In genomic region chr3:71150293-71150954, GRCh38 we compare ENCODE assay signal across 10 cellular contexts.
DNase-seq lines count a peak whose midpoint lies in the region; ATAC-seq and TF ChIP-seq lines count a peak whose summit lies in the region.
"Had no signal": no experiment of that assay in that cellular context is flagged by ENCODE, and none has a peak within 500 bp of the region (broad histone marks: within the 10 kb centered on the region; RNA-seq: fewer than 3 reads in every experiment).

No MANE protein-coding gene starts in this region.

- no peaks in the 10 kb centered on the region for H3K27me3 Mint-ChIP-seq in activated CD4-positive, alpha-beta T cell treated with anti-CD3 and anti-CD28 coated beads, Interleukin-2, amount 10 ng/mL, durations not matched to agents 24 days and 14 days
- no peaks in the 10 kb centered on the region for H3K27me3 Mint-ChIP-seq in naive thymus-derived CD8-positive, alpha-beta T cell

- H3K4me3 Mint-ChIP-seq in activated CD4-positive, alpha-beta T cell treated with anti-CD3 and anti-CD28 coated beads, Interleukin-2, amount 10 ng/mL, durations not matched to agents 24 days and 14 days: no peak overlapping the region
- H3K4me3 Mint-ChIP-seq in naive thymus-derived CD8-positive, alpha-beta T cell: peak overlapping the region in 1 of 10 donors; percentile 8

- POLR2A ChIA-PET in HEK293 (lab: Yijun Ruan, JAX): no interaction called here
- POLR2A ChIA-PET in naive thymus-derived CD8-positive, alpha-beta T cell (lab: Charles Lee): no interaction called here

- no peaks in the 10 kb centered on the region for H3K9me3 Mint-ChIP-seq in activated CD4-positive, alpha-beta T cell treated with anti-CD3 and anti-CD28 coated beads, Interleukin-2, amount 10 ng/mL, durations not matched to agents 24 days and 14 days
- no peaks in the 10 kb centered on the region for H3K9me3 Mint-ChIP-seq in naive thymus-derived CD8-positive, alpha-beta T cell

- intact Hi-C loops in activated CD4-positive, alpha-beta T cell treated with anti-CD3 and anti-CD28 coated beads, Interleukin-2, amount 10 ng/mL, durations not matched to agents 24 days and 14 days (cut with micrococcal nuclease): loop anchor here (1.0 to 5.0 kb wide), 2 partner anchors 20 to 42 kb away; no protein-coding TSS in a partner anchor

- no peaks in the 10 kb centered on the region for H3K9me3 ChIP-seq in HEK293 (ENCODE audit: control insufficient read depth, insufficient read depth, low read depth, low read length)

- H3K36me3 ChIP-seq in HEK293 (ENCODE audit: control insufficient read depth in 2 of 2, insufficient read depth in 1 of 2, low read length in 2 of 2): no peaks in the 10 kb centered on the region

- DNase-seq in activated CD4-positive, alpha-beta T cell treated with anti-CD3 and anti-CD28 coated beads, Interleukin-2, amount 10 ng/mL, durations not matched to agents 24 days and 14 days: no peak
- DNase-seq in activated CD4-positive, alpha-beta T cell treated with anti-CD3 and anti-CD28 coated beads, Interleukin-2, amount 50 U/mL, for 48 hours: no peak
- DNase-seq in OCI-M1 (lab: John Stamatoyannopoulos, UW): peak; percentile 24
- no peak for DNase-seq in naive thymus-derived CD8-positive, alpha-beta T cell
- no peak for DNase-seq in NCI-H1930 (lab: John Stamatoyannopoulos, UW)
- DNase-seq: effector CD4-positive, alpha-beta T cell; stimulated activated CD4-positive, alpha-beta T cell treated with anti-CD3 and anti-CD28 coated beads, Interleukin-12 subunit alpha, Interleukin-12 subunit beta, amount 100 ng/mL, for 4 hours had no signal

- H3K4me1 Mint-ChIP-seq in activated CD4-positive, alpha-beta T cell treated with anti-CD3 and anti-CD28 coated beads, Interleukin-2, amount 10 ng/mL, durations not matched to agents 24 days and 14 days: peaks cover 10% of the 10 kb centered on the region
- peaks cover 41 to 75% (median 60%) of the 10 kb centered on the region in 4 donors for H3K4me1 Mint-ChIP-seq in naive thymus-derived CD8-positive, alpha-beta T cell

- ATAC-seq in naive thymus-derived CD8-positive, alpha-beta T cell: peak in 1 of 2 donors; percentile 16
- no peak for ATAC-seq in HG02642 (IDR thresholded peaks at IDR 0.05; ENCODE audit: poor library complexity, unreplicated experiment)
- ATAC-seq in HG03175 (IDR thresholded peaks at IDR 0.05; ENCODE audit: unreplicated experiment): no peak

- H3K36me3 Mint-ChIP-seq in activated CD4-positive, alpha-beta T cell treated with anti-CD3 and anti-CD28 coated beads, Interleukin-2, amount 10 ng/mL, durations not matched to agents 24 days and 14 days (ENCODE audit: low read depth): no peaks in the 10 kb centered on the region
- H3K36me3 Mint-ChIP-seq in naive thymus-derived CD8-positive, alpha-beta T cell: peaks cover 0 to 65% (median 17%) of the 10 kb centered on the region in 3 donors

- no peak for TF ChIP-seq CTCF in HEK293 (tag by site-specific recombination; IDR thresholded peaks at IDR 0.05)

- H3K27ac ChIP-seq in HEK293 (ENCODE audit: extremely low read depth, low read depth, low read length): no peak overlapping the region

- H3K4me1 ChIP-seq in HEK293 (ENCODE audit: control insufficient read depth, insufficient read depth, low read length): no peaks in the 10 kb centered on the region; the same call in 1 of the 2 replicates

- CTCF ChIA-PET in HEK293 (lab: Yijun Ruan, JAX): no interaction called here

- no peak overlapping the region for H3K4me3 ChIP-seq in HEK293 (ENCODE audit: low read depth, low read length)

- peak overlapping the region; percentile 18 for H3K27ac Mint-ChIP-seq in activated CD4-positive, alpha-beta T cell treated with anti-CD3 and anti-CD28 coated beads, Interleukin-2, amount 10 ng/mL, durations not matched to agents 24 days and 14 days
- peak overlapping the region; percentile 8 to 87 (median 75) for H3K27ac Mint-ChIP-seq in naive thymus-derived CD8-positive, alpha-beta T cell

TF ChIP-seq in HEK293, 187 proteins besides CTCF, POLR2A, EP300 and RAD21:
- no peak for TF ChIP-seq WT1 (tag by site-specific recombination; IDR thresholded peaks at IDR 0.05)
- TF ChIP-seq PRDM6 (tag by site-specific recombination; IDR thresholded peaks at IDR 0.05): peak; percentile 44
- 0 out of 2 replicates have a peak, but pooled peaks have one; percentile 21 for TF ChIP-seq ZNF362 (tag by site-specific recombination; IDR thresholded peaks at IDR 0.05)
- no peak for TF ChIP-seq GFI1B (tag by site-specific recombination; IDR thresholded peaks at IDR 0.05)
- TF ChIP-seq ZNF394 (tag by site-specific recombination; IDR thresholded peaks at IDR 0.05; ENCODE audit: borderline replicate concordance): no peak
